In the genomic region with DNA sequence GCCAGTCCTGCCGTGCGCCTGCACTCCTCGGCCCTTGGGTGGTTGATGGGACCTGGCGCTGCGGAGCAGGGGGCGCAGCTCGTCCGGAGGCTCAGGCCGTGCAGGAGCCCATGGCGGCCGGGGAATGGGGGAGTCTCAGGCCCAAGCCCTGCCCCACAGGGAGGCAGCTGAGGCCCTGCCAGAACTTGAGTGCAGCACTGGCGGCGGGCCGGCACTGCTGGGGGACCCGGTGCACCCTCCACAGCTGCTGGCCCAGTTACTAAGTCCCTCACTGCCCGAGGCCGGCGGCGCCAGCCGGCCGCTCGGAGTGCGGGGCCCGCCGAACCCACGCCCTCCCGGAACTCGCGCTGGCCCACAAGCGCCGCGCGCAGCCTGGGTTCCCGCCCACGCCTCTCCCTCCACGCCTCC, we compare ENCODE assay signal across 20 cellular contexts.
DNase-seq lines count a peak whose midpoint lies in the region; ATAC-seq and TF ChIP-seq lines count a peak whose summit lies in the region.
"Had no signal": no experiment of that assay in that cellular context is flagged by ENCODE, and none has a peak within 500 bp of the region (broad histone marks: within the 10 kb centered on the region; RNA-seq: fewer than 3 reads in every experiment).

No MANE protein-coding gene starts in this region.

- in situ Hi-C loops in brain microvascular endothelial cell (cut with HindIII; ENCODE audit: low pct_ligation_motif_present, low sequenced_read_pairs), result no loop called here

- no peak overlapping the region for H3K27ac ChIP-seq in lower lobe of right lung
- no peak overlapping the region for H3K27ac ChIP-seq in testis
- no peak overlapping the region for H3K27ac ChIP-seq in brain microvascular endothelial cell
- H3K27ac ChIP-seq: BLaER1 had no signal

- DNase-seq in activated gamma-delta T cell (lab: John Stamatoyannopoulos, UW), result peak; percentile 12
- DNase-seq in activated gamma-delta T cell treated with Interleukin-2 at 50 U/mL for 16 hours, result no peak
- DNase-seq in chondrocyte (ENCODE audit: low spot score), result peak; percentile 87
- peak; percentile 40 for DNase-seq in lower lobe of right lung
- DNase-seq in testis, result peak; percentile 34
- no peak for DNase-seq in NCI-H1092 treated with DMSO at 0.1 percent for 48 hours (lab: John Stamatoyannopoulos, UW)
- no peak for DNase-seq in DMS114 treated with DMSO at 0.1 percent for 48 hours (lab: John Stamatoyannopoulos, UW; ENCODE audit: unreplicated experiment)
- DNase-seq in brain microvascular endothelial cell, result no peak
- DNase-seq: 8988T; CD4-positive, alpha-beta memory T cell; DMS79 treated with DMSO at 0.1 percent for 48 hours; EL; GOT3; H7; HFFc6 had no signal

- H3K4me1 Mint-ChIP-seq in chondrocyte (ENCODE audit: low read depth), result peaks cover 17% of the 10 kb centered on the region
- H3K4me1 Mint-ChIP-seq: CD14-positive monocyte; CD4-positive, alpha-beta memory T cell had no signal

- no peaks in the 10 kb centered on the region for H3K27me3 Mint-ChIP-seq in chondrocyte (ENCODE audit: low read depth)
- H3K27me3 Mint-ChIP-seq: CD4-positive, alpha-beta memory T cell had no signal

- no peak for TF ChIP-seq POLR2A in testis (IDR thresholded peaks at IDR 0.05)

- H3K4me3 ChIP-seq in lower lobe of right lung (no peak overlapping the region), testis (peak overlapping the region; percentile 44 to 58), brain microvascular endothelial cell (ENCODE audit: low read depth, low read length) (no peak overlapping the region)
- H3K4me3 ChIP-seq: BLaER1, GM12878 had no signal

- no peak for ATAC-seq in lower lobe of right lung
- ATAC-seq: GM12878, HCT116, HepG2 had no signal

- no peaks in the 10 kb centered on the region for H3K36me3 Mint-ChIP-seq in chondrocyte (ENCODE audit: low read depth)
- H3K36me3 Mint-ChIP-seq: CD14-positive monocyte; CD4-positive, alpha-beta memory T cell had no signal

- intact Hi-C loops in lower lobe of right lung (cut with DNase I) (no loop called here), testis (cut with DNase I; ENCODE audit: low total_unique reads) (no loop called here)

- H3K4me1 ChIP-seq in lower lobe of right lung (no peaks in the 10 kb centered on the region), testis (no peaks in the 10 kb centered on the region)

- H3K36me3 ChIP-seq in lower lobe of right lung (no peaks in the 10 kb centered on the region), testis (ENCODE audit: low read depth, missing control alignments) (no peaks in the 10 kb centered on the region), brain microvascular endothelial cell (replicated peaks) (no peaks in the 10 kb centered on the region)
- H3K36me3 ChIP-seq: BLaER1 had no signal

- H3K27ac Mint-ChIP-seq in chondrocyte (ENCODE audit: unreplicated experiment), result no peak overlapping the region
- H3K27ac Mint-ChIP-seq: CD14-positive monocyte; CD4-positive, alpha-beta memory T cell; HFFc6 had no signal

- H3K9me3 ChIP-seq in lower lobe of right lung, result no peaks in the 10 kb centered on the region
- no peaks in the 10 kb centered on the region for H3K9me3 ChIP-seq in testis

- peaks cover 4% of the 10 kb centered on the region for H3K9me3 Mint-ChIP-seq in chondrocyte (ENCODE audit: low read depth)

- H3K27me3 ChIP-seq in lower lobe of right lung (ENCODE audit: low read depth) (no peaks in the 10 kb centered on the region), testis (no peaks in the 10 kb centered on the region), brain microvascular endothelial cell (replicated peaks) (no peaks in the 10 kb centered on the region)
- H3K27me3 ChIP-seq: BLaER1 had no signal

- WGBS in testis, 2 donors, result 90 to 100% methylated on average over 1 to 35 of the region's 36 CpGs

- H3K4me3 Mint-ChIP-seq in chondrocyte (ENCODE audit: unreplicated experiment), result no peak overlapping the region
- H3K4me3 Mint-ChIP-seq: CD14-positive monocyte; CD4-positive, alpha-beta memory T cell; HFFc6 had no signal

- TF ChIP-seq CTCF in chondrocyte (IDR thresholded peaks at IDR 0.05) (no peak), lower lobe of right lung (IDR thresholded peaks at IDR 0.05) (no peak), testis (IDR thresholded peaks at IDR 0.05) (no peak), brain microvascular endothelial cell (IDR thresholded peaks at IDR 0.05; ENCODE audit: low read depth, low read length, missing control alignments) (no peak)

Comparison
In these comparisons a context has a peak if more than half of its experiments do, and no peak if none do; other contexts are left out.
1. DNase-seq: peak in activated gamma-delta T cell (single experiment), chondrocyte (single experiment), lower lobe of right lung (single experiment) and testis (single experiment); none in activated gamma-delta T cell treated with Interleukin-2 at 50 U/mL for 16 hours (single experiment), NCI-H1092 treated with DMSO at 0.1 percent for 48 hours (single experiment), DMS114 treated with DMSO at 0.1 percent for 48 hours (single experiment) and brain microvascular endothelial cell (single experiment).
2. H3K4me3 ChIP-seq: peak in testis (2 of 2); none in lower lobe of right lung (single experiment) and brain microvascular endothelial cell (single experiment).